25 cellular contexts compared by ENCODE assay signal in genomic region chr5:130529716-130530485, GRCh38.
DNase-seq lines count a peak whose midpoint lies in the region; ATAC-seq, FAIRE-seq and TF ChIP-seq lines count a peak whose summit lies in the region.
"Had no signal": no experiment of that assay in that cellular context is flagged by ENCODE, and none has a peak within 500 bp of the region (broad histone marks: within the 10 kb centered on the region; RNA-seq: fewer than 3 reads in every experiment).

No MANE protein-coding gene starts in this region.

- H3K27ac ChIP-seq in GM23338 (ENCODE audit: low read depth), result no peak overlapping the region
- no peak overlapping the region for H3K27ac ChIP-seq in upper lobe of right lung
- no peak overlapping the region for H3K27ac ChIP-seq in small intestine (ENCODE audit: low read depth in 1 of 2, low read length in 1 of 2)
- H3K27ac ChIP-seq: BLaER1 treated with 17β-estradiol and CSF1 and Interleukin-3, amounts not matched to agents 10 nM and 100 nM; pancreas; tibial artery had no signal

- FAIRE-seq in small intestine (lab: Jason Lieb, UNC), result no peak
- FAIRE-seq: endometrium, GM12891, pancreas had no signal

- H2AFZ ChIP-seq in GM23338, result no peak overlapping the region

- intact Hi-C loops in upper lobe of right lung (cut with DNase I), result no loop called here

- in situ Hi-C loops in SK-MEL-5 (cut with HindIII; ENCODE audit: low pct_unique_long_range_greater_than_20kb, low sequenced_read_pairs), result no loop called here

- H3F3A ChIP-seq in GM23338 (replicated peaks; ENCODE audit: low read depth), result no peaks in the 10 kb centered on the region

- no peaks in the 10 kb centered on the region for H3K27me3 Mint-ChIP-seq in GM23338 (ENCODE audit: insufficient read depth, low read depth, poor library complexity)
- no peaks in the 10 kb centered on the region for H3K27me3 Mint-ChIP-seq in endothelial cell (ENCODE audit: unreplicated experiment)
- H3K27me3 Mint-ChIP-seq: activated CD4-positive, alpha-beta T cell treated with anti-CD3 and anti-CD28 coated beads, Interleukin-2, amount 10 ng/mL, durations not matched to agents 7 days and 5 days; activated naive CD8-positive, alpha-beta T cell treated with anti-CD3 and anti-CD28 coated beads, Interleukin-2, amount 50 U/mL, for 24 hours had no signal

- TF ChIP-seq CTCF in GM23338 (conservative IDR thresholded peaks at IDR 0.05; ENCODE audit: low read depth in 2 of 2) (no peak), upper lobe of right lung (IDR thresholded peaks at IDR 0.05) (no peak), endothelial cell (IDR thresholded peaks at IDR 0.05; ENCODE audit: unreplicated experiment) (no peak)

- H3K27ac Mint-ChIP-seq in GM23338 (no peak overlapping the region), endothelial cell (ENCODE audit: unreplicated experiment) (no peak overlapping the region)
- H3K27ac Mint-ChIP-seq: activated CD4-positive, alpha-beta T cell treated with anti-CD3 and anti-CD28 coated beads, Interleukin-2, amount 10 ng/mL, durations not matched to agents 7 days and 5 days; activated naive CD8-positive, alpha-beta T cell treated with anti-CD3 and anti-CD28 coated beads, Interleukin-2, amount 50 U/mL, for 24 hours had no signal

- H3K36me3 ChIP-seq in GM23338 (ENCODE audit: insufficient read depth) (no peaks in the 10 kb centered on the region), upper lobe of right lung (no peaks in the 10 kb centered on the region), small intestine (ENCODE audit: control insufficient read depth in 2 of 2, insufficient read depth in 2 of 2, low read length in 2 of 2) (no peaks in the 10 kb centered on the region)
- H3K36me3 ChIP-seq: BLaER1 treated with 17β-estradiol and CSF1 and Interleukin-3, amounts not matched to agents 10 nM and 100 nM; pancreas; tibial artery had no signal

- no peaks in the 10 kb centered on the region for H3K9me3 ChIP-seq in upper lobe of right lung
- no peaks in the 10 kb centered on the region for H3K9me3 ChIP-seq in small intestine (ENCODE audit: control insufficient read depth, low read depth)
- H3K9me3 ChIP-seq: BLaER1 treated with 17β-estradiol and CSF1 and Interleukin-3, amounts not matched to agents 10 nM and 100 nM; Caco-2; pancreas; tibial artery had no signal

- no peaks in the 10 kb centered on the region for H3K4me1 Mint-ChIP-seq in GM23338
- peaks cover 3% of the 10 kb centered on the region for H3K4me1 Mint-ChIP-seq in endothelial cell (ENCODE audit: unreplicated experiment)
- H3K4me1 Mint-ChIP-seq: activated CD4-positive, alpha-beta T cell treated with anti-CD3 and anti-CD28 coated beads, Interleukin-2, amount 10 ng/mL, durations not matched to agents 7 days and 5 days; activated naive CD8-positive, alpha-beta T cell treated with anti-CD3 and anti-CD28 coated beads, Interleukin-2, amount 50 U/mL, for 24 hours had no signal

- H3K4me2 ChIP-seq in GM23338, result no peak overlapping the region
- H3K4me2 ChIP-seq: BLaER1 treated with 17β-estradiol and CSF1 and Interleukin-3, amounts not matched to agents 10 nM and 100 nM had no signal

- no peak for ATAC-seq in GM23338
- peak; percentile 95 for ATAC-seq in upper lobe of right lung
- ATAC-seq: activated naive CD8-positive, alpha-beta T cell treated with anti-CD3 and anti-CD28 coated beads, Interleukin-2, amount 50 U/mL, for 24 hours; activated T-cell treated with anti-CD3 and anti-CD28 coated beads, Interleukin-2, amount 50 U/mL, for 4 hours; pancreas; PC-3 had no signal

- no peak overlapping the region for H3K4me3 Mint-ChIP-seq in GM23338
- no peak overlapping the region for H3K4me3 Mint-ChIP-seq in endothelial cell (ENCODE audit: unreplicated experiment)
- H3K4me3 Mint-ChIP-seq: activated CD4-positive, alpha-beta T cell treated with anti-CD3 and anti-CD28 coated beads, Interleukin-2, amount 10 ng/mL, durations not matched to agents 7 days and 5 days; activated naive CD8-positive, alpha-beta T cell treated with anti-CD3 and anti-CD28 coated beads, Interleukin-2, amount 50 U/mL, for 24 hours; activated T-cell treated with anti-CD3 and anti-CD28 coated beads, Interleukin-2, amount 50 U/mL, for 4 hours had no signal

- H3K36me3 Mint-ChIP-seq in GM23338 (ENCODE audit: low read depth) (no peaks in the 10 kb centered on the region), endothelial cell (ENCODE audit: low read depth, unreplicated experiment) (no peaks in the 10 kb centered on the region)

- H3K27me3 ChIP-seq in GM23338 (ENCODE audit: insufficient read depth) (no peaks in the 10 kb centered on the region), upper lobe of right lung (no peaks in the 10 kb centered on the region), small intestine (ENCODE audit: control insufficient read depth in 2 of 2, insufficient read depth in 2 of 2, low read length in 2 of 2) (no peaks in the 10 kb centered on the region)
- H3K27me3 ChIP-seq: BLaER1 treated with 17β-estradiol and CSF1 and Interleukin-3, amounts not matched to agents 10 nM and 100 nM; pancreas; tibial artery had no signal

- DNase-seq in GM23338 (ENCODE audit: low spot score) (peak; percentile 3), SK-MEL-5 (ENCODE audit: low read depth, low spot score) (peak; percentile 96), islet precursor cell (peak; percentile 79), upper lobe of right lung (peak; percentile 65), DMS153 treated with DMSO at 0.1 percent for 48 hours (lab: John Stamatoyannopoulos, UW; ENCODE audit: unreplicated experiment) (no peak), endothelial cell (ENCODE audit: low spot score) (no peak), small intestine (no peak)
- DNase-seq: activated CD4-positive, alpha-beta T cell treated with anti-CD3 and anti-CD28 coated beads, Interleukin-2, amount 10 ng/mL, durations not matched to agents 7 days and 5 days; activated gamma-delta T cell treated with Interleukin-2 at 50 U/mL for 16 hours; activated naive CD8-positive, alpha-beta T cell treated with anti-CD3 and anti-CD28 coated beads, Interleukin-2, amount 50 U/mL, for 24 hours; activated T-cell treated with anti-CD3 and anti-CD28 coated beads, Interleukin-2, amount 50 U/mL, for 4 hours; Caco-2; MV-4-11; NCI-H1436 treated with DMSO at 0.1 percent for 48 hours; NCI-H446; PC-3; SHP77 treated with DMSO at 0.1 percent for 48 hours; stimulated activated CD4-positive, alpha-beta T cell treated with anti-CD3 and anti-CD28 coated beads, Interleukin-2, amount 100 ng/mL, for 24 hours; SW 1271; T1000; tibial artery had no signal

- H3K4me1 ChIP-seq in GM23338 (ENCODE audit: insufficient read depth) (no peaks in the 10 kb centered on the region), upper lobe of right lung (no peaks in the 10 kb centered on the region), small intestine (ENCODE audit: control insufficient read depth in 2 of 2, insufficient read depth in 1 of 2, low read depth in 1 of 2, low read length in 1 of 2) (no peaks in the 10 kb centered on the region)
- H3K4me1 ChIP-seq: BLaER1 treated with 17β-estradiol and CSF1 and Interleukin-3, amounts not matched to agents 10 nM and 100 nM; pancreas; tibial artery had no signal

- no peaks in the 10 kb centered on the region for H4K20me1 ChIP-seq in GM23338 (replicated peaks; ENCODE audit: insufficient read depth)
- H4K20me1 ChIP-seq: BLaER1 treated with 17β-estradiol and CSF1 and Interleukin-3, amounts not matched to agents 10 nM and 100 nM had no signal

- 78 to 83% (median 78%) methylated on average over 8 of the region's 8 CpGs for WGBS in small intestine, 3 donors

- H3K79me2 ChIP-seq in GM23338 (replicated peaks; ENCODE audit: insufficient read depth), result no peaks in the 10 kb centered on the region

- peaks cover 8% of the 10 kb centered on the region; the same call in 1 of the 2 replicates for H3K9me2 ChIP-seq in GM23338 (ENCODE audit: insufficient read depth)

- H3K4me3 ChIP-seq in GM23338, result no peak overlapping the region
- H3K4me3 ChIP-seq in upper lobe of right lung, result no peak overlapping the region
- no peak overlapping the region for H3K4me3 ChIP-seq in small intestine (ENCODE audit: low read depth in 1 of 2, low read length in 2 of 2)
- H3K4me3 ChIP-seq: BLaER1 treated with 17β-estradiol and CSF1 and Interleukin-3, amounts not matched to agents 10 nM and 100 nM; pancreas; tibial artery had no signal

- no peaks in the 10 kb centered on the region for H3K9me3 Mint-ChIP-seq in GM23338
- H3K9me3 Mint-ChIP-seq in endothelial cell (ENCODE audit: unreplicated experiment), result no peaks in the 10 kb centered on the region
- H3K9me3 Mint-ChIP-seq: activated CD4-positive, alpha-beta T cell treated with anti-CD3 and anti-CD28 coated beads, Interleukin-2, amount 10 ng/mL, durations not matched to agents 7 days and 5 days; activated T-cell treated with anti-CD3 and anti-CD28 coated beads, Interleukin-2, amount 50 U/mL, for 4 hours had no signal

TF ChIP-seq in GM23338, 12 proteins besides CTCF, POLR2A, EP300 and RAD21:
- TF ChIP-seq EZH2 (IDR thresholded peaks at IDR 0.05; ENCODE audit: low read depth, unreplicated experiment) (no peak), STAT1 (IDR thresholded peaks at IDR 0.05; ENCODE audit: unreplicated experiment) (no peak), POLR2AphosphoS5 (IDR thresholded peaks at IDR 0.05; ENCODE audit: low read depth) (no peak), EZH2phosphoT487 (IDR thresholded peaks at IDR 0.05; ENCODE audit: unreplicated experiment) (no peak), NANOG (IDR thresholded peaks at IDR 0.05; ENCODE audit: borderline replicate concordance) (no peak), ZNF331 (CRISPR knock-in tag; IDR thresholded peaks at IDR 0.05; ENCODE audit: low read depth) (no peak), CREB1 (CRISPR knock-in tag; IDR thresholded peaks at IDR 0.05; ENCODE audit: low read depth) (no peak), ETS1 (IDR thresholded peaks at IDR 0.05) (no peak), JUNB (IDR thresholded peaks at IDR 0.05; ENCODE audit: unreplicated experiment) (no peak)
TF ChIP-seq in GM23338: peak in this region for 0.

Comparison
In these comparisons a context has a peak if more than half of its experiments do, and no peak if none do; other contexts are left out.
1. DNase-seq: peak in GM23338 (single experiment), SK-MEL-5 (single experiment), islet precursor cell (single experiment) and upper lobe of right lung (single experiment); none in DMS153 treated with DMSO at 0.1 percent for 48 hours (single experiment), endothelial cell (single experiment) and small intestine (single experiment).